ENCODE assay signal across 8 cellular contexts in genomic region chr15:51736646-51737537, GRCh38. TPM values are rescaled to one million over a fixed set of nuclear protein-coding genes. Genes with fewer than 3 reads are reported as not detected.
A peak's percentile ranks its signal among the peaks of the same experiment; 100 is the strongest.
DNase-seq lines count a peak whose midpoint lies in the region; ATAC-seq, FAIRE-seq and TF ChIP-seq lines count a peak whose summit lies in the region.

No MANE protein-coding gene starts in this region.

- intact Hi-C loops in CD14-positive monocyte (cut with micrococcal nuclease): loop anchor here in 1 of 2 donors (10.0 kb wide), 1 partner anchor 112 kb away; the partner anchor contains the start of gene DMXL2

- H3K27me3 ChIP-seq in SJCRH30: no peaks in the 10 kb centered on the region; the same call in 1 of the 2 replicates

- H3K4me1 ChIP-seq in SJCRH30: peaks cover 12% of the 10 kb centered on the region

- peak overlapping the region; percentile 87 to 95 for H3K4me3 Mint-ChIP-seq in CD14-positive monocyte
- H3K4me3 Mint-ChIP-seq in activated naive CD8-positive, alpha-beta T cell treated with anti-CD3 and anti-CD28 coated beads, Interleukin-2, amount 50 U/mL, for 24 hours: peak overlapping the region; percentile 84

- no peak for TF ChIP-seq CTCF in CD14-positive monocyte (IDR thresholded peaks at IDR 0.05)
- no peak for TF ChIP-seq CTCF in retinal pigment epithelial cell (conservative IDR thresholded peaks at IDR 0.05; ENCODE audit: low read depth, low read length)

- peak overlapping the region; percentile 64 to 91 (median 82) for H3K27ac Mint-ChIP-seq in CD14-positive monocyte
- H3K27ac Mint-ChIP-seq in activated naive CD8-positive, alpha-beta T cell treated with anti-CD3 and anti-CD28 coated beads, Interleukin-2, amount 50 U/mL, for 24 hours: peak overlapping the region; percentile 93

- H3K4me3 ChIP-seq in SJCRH30 (peak overlapping the region; percentile 66), retinal pigment epithelial cell (ENCODE audit: low read length) (peak overlapping the region; percentile 60)

- H3K9me3 Mint-ChIP-seq in CD14-positive monocyte: no peaks in the 10 kb centered on the region
- no peaks in the 10 kb centered on the region for H3K9me3 Mint-ChIP-seq in activated naive CD8-positive, alpha-beta T cell treated with anti-CD3 and anti-CD28 coated beads, Interleukin-2, amount 50 U/mL, for 24 hours

- no peak for TF ChIP-seq POLR2A in H54 (IDR thresholded peaks at IDR 0.05; ENCODE audit: low read depth, low read length)

- DNase-seq in CD14-positive monocyte (ENCODE audit: low spot score) (no peak), GM19239 (ENCODE audit: insufficient read length, low spot score) (peak; percentile 46), SJCRH30 (peak; percentile 40 to 49), hepatic stellate cell (ENCODE audit: low spot score) (peak; percentile 31), retinal pigment epithelial cell (ENCODE audit: low read depth) (no peak), H54 (ENCODE audit: insufficient read length, low spot score) (no peak)
- peak; percentile 58 for DNase-seq in activated naive CD8-positive, alpha-beta T cell treated with anti-CD3 and anti-CD28 coated beads, Interleukin-2, amount 50 U/mL, for 24 hours

- no peak overlapping the region for H3K27ac ChIP-seq in SJCRH30

- H3K27me3 Mint-ChIP-seq in CD14-positive monocyte (ENCODE audit: low read depth in 3 of 3): peaks cover 0 to 3% (median 2%) of the 10 kb centered on the region in 3 donors
- no peaks in the 10 kb centered on the region for H3K27me3 Mint-ChIP-seq in activated naive CD8-positive, alpha-beta T cell treated with anti-CD3 and anti-CD28 coated beads, Interleukin-2, amount 50 U/mL, for 24 hours

- peaks cover 57% of the 10 kb centered on the region for H3K4me1 Mint-ChIP-seq in CD14-positive monocyte
- peaks cover 60% of the 10 kb centered on the region for H3K4me1 Mint-ChIP-seq in activated naive CD8-positive, alpha-beta T cell treated with anti-CD3 and anti-CD28 coated beads, Interleukin-2, amount 50 U/mL, for 24 hours

- no peaks in the 10 kb centered on the region for H3K9me3 ChIP-seq in SJCRH30 (replicated peaks)

- peak; percentile 72 for FAIRE-seq in GM19239 (lab: Jason Lieb, UNC)
- no peak for FAIRE-seq in H54 (lab: Jason Lieb, UNC)

- no peaks in the 10 kb centered on the region for H3K36me3 ChIP-seq in SJCRH30

- ATAC-seq in HG03460 (IDR thresholded peaks at IDR 0.05; ENCODE audit: unreplicated experiment): peak; percentile 23
- peak; percentile 50 for ATAC-seq in activated naive CD8-positive, alpha-beta T cell treated with anti-CD3 and anti-CD28 coated beads, Interleukin-2, amount 50 U/mL, for 24 hours

- H3K36me3 Mint-ChIP-seq in CD14-positive monocyte: peaks cover 22 to 32% of the 10 kb centered on the region in 2 donors
- peaks cover 8% of the 10 kb centered on the region for H3K36me3 Mint-ChIP-seq in activated naive CD8-positive, alpha-beta T cell treated with anti-CD3 and anti-CD28 coated beads, Interleukin-2, amount 50 U/mL, for 24 hours (ENCODE audit: low read depth)

RNA-seq across cellular contexts. Expression of gene LYSMD2, which starts 0.6 kb away (rescaled TPM):
- polyA plus RNA-seq in CD14-positive monocyte: 10 to 100 TPM; 50.5 to 64.7 TPM
- 2.0 and 2.9 TPM in 2 replicates for total RNA-seq in SJCRH30 (2014; rRNA removed; shearing (Covaris generic))

RNA-seq across cellular contexts. Expression of gene TMOD2, which starts 14.5 kb away (rescaled TPM):
- 1 to 10 TPM; 5.8 to 6.2 TPM for polyA plus RNA-seq in CD14-positive monocyte
- 3.1 and 3.2 TPM in 2 replicates for total RNA-seq in SJCRH30 (2014; rRNA removed; shearing (Covaris generic))

RNA-seq across cellular contexts. Expression of gene SCG3, which starts 55.6 kb away (rescaled TPM):
- not detected for polyA plus RNA-seq in CD14-positive monocyte
- not detected in 2 replicates for total RNA-seq in SJCRH30 (2014; rRNA removed; shearing (Covaris generic))

Comparison
In these comparisons a context has a peak if more than half of its experiments do, and no peak if none do; other contexts are left out.
1. DNase-seq: peak in GM19239 (single experiment), SJCRH30 (2 of 2), activated naive CD8-positive, alpha-beta T cell treated with anti-CD3 and anti-CD28 coated beads, Interleukin-2, amount 50 U/mL, for 24 hours (single experiment) and hepatic stellate cell (single experiment); none in CD14-positive monocyte (single experiment), retinal pigment epithelial cell (single experiment) and H54 (single experiment).